9 cellular contexts compared by ENCODE assay signal in the genomic region with DNA sequence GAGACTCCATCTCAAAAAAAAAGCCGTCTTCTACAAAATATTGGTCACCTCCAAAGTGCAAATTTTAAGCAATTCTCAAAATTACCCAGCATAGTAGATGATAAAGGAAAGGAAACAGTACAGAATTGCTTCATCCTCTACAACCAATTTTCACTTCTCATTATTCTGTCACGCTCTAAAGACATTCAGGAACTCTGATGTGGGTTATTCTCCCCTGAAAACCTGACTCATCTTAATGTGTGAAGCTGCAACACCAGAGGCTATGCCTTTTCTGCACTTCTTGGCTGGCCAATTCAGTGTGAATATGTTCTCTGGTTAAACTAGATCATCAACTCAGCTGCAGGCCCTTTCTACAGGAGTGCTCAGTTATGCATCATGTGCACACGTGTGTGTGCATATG. TPM values are rescaled to one million over a fixed set of nuclear protein-coding genes. Genes with fewer than 3 reads are reported as not detected.
DNase-seq lines count a peak whose midpoint lies in the region; ATAC-seq and TF ChIP-seq lines count a peak whose summit lies in the region.
"Had no signal": no experiment of that assay in that cellular context is flagged by ENCODE, and none has a peak within 500 bp of the region (broad histone marks: within the 10 kb centered on the region; RNA-seq: fewer than 3 reads in every experiment).

No MANE protein-coding gene starts in this region.

- no peaks in the 10 kb centered on the region for H3K27me3 ChIP-seq in GM23338 (ENCODE audit: insufficient read depth)

- peak overlapping the region; percentile 73 for H3K27ac Mint-ChIP-seq in activated T-helper 2 cell treated with anti-CD3 and anti-CD28 coated beads, Interferon-gamma antibody, Interleukin-2, Interleukin-4, amounts not matched to agents 10 μg/mL and 5 μg/mL and 100 μg/mL, durations not matched to agents 14 hours and 24 hours and 36 hours
- H3K27ac Mint-ChIP-seq in GM23338, result no peak overlapping the region

- H4K20me1 ChIP-seq in GM23338 (replicated peaks; ENCODE audit: insufficient read depth), result no peaks in the 10 kb centered on the region

- CTCF ChIA-PET in GM10248 (lab: Yijun Ruan, JAX), result no interaction called here

- POLR2A ChIA-PET in GM10248 (lab: Yijun Ruan, JAX), result no interaction called here

- no peak overlapping the region for H3K27ac ChIP-seq in GM23338 (ENCODE audit: low read depth)

- DNase-seq in GM10248 (ENCODE audit: extremely low spot score) (peak; percentile 72), DMS153 treated with DMSO at 0.1 percent for 48 hours (lab: John Stamatoyannopoulos, UW; ENCODE audit: unreplicated experiment) (no peak), DMS153 (lab: John Stamatoyannopoulos, UW) (no peak), GM23338 (ENCODE audit: low spot score) (no peak)
- no peak for DNase-seq in activated T-helper 2 cell treated with anti-CD3 and anti-CD28 coated beads, Interferon-gamma antibody, Interleukin-2, Interleukin-4, amounts not matched to agents 10 μg/mL and 5 μg/mL and 100 μg/mL, durations not matched to agents 14 hours and 24 hours and 36 hours (ENCODE audit: low spot score)
- DNase-seq in stimulated activated naive CD8-positive, alpha-beta T cell treated with anti-CD3 and anti-CD28 coated beads, Interleukin-15, Interleukin-2, amounts not matched to agents 100 U/mL and 50 U/mL, for 24 hours, result peak; percentile 29

- H3K27me3 Mint-ChIP-seq in activated T-helper 2 cell treated with anti-CD3 and anti-CD28 coated beads, Interferon-gamma antibody, Interleukin-2, Interleukin-4, amounts not matched to agents 10 μg/mL and 5 μg/mL and 100 μg/mL, durations not matched to agents 14 hours and 24 hours and 36 hours (ENCODE audit: low read depth), result no peaks in the 10 kb centered on the region
- no peaks in the 10 kb centered on the region for H3K27me3 Mint-ChIP-seq in GM23338 (ENCODE audit: insufficient read depth, low read depth, poor library complexity)

- no peaks in the 10 kb centered on the region for H3K79me2 ChIP-seq in GM23338 (replicated peaks; ENCODE audit: insufficient read depth)

- H3K36me3 Mint-ChIP-seq in activated T-helper 2 cell treated with anti-CD3 and anti-CD28 coated beads, Interferon-gamma antibody, Interleukin-2, Interleukin-4, amounts not matched to agents 10 μg/mL and 5 μg/mL and 100 μg/mL, durations not matched to agents 14 hours and 24 hours and 36 hours (ENCODE audit: low read depth), result peaks cover 94% of the 10 kb centered on the region
- peaks cover 22% of the 10 kb centered on the region for H3K36me3 Mint-ChIP-seq in GM23338 (ENCODE audit: low read depth)

- H3K4me1 ChIP-seq in GM23338 (ENCODE audit: insufficient read depth), result no peaks in the 10 kb centered on the region

- H3K36me3 ChIP-seq in GM23338 (ENCODE audit: insufficient read depth), result peaks cover 3% of the 10 kb centered on the region; the same call in 1 of the 2 replicates

- peak overlapping the region; percentile 37 for H3K4me3 Mint-ChIP-seq in activated T-helper 2 cell treated with anti-CD3 and anti-CD28 coated beads, Interferon-gamma antibody, Interleukin-2, Interleukin-4, amounts not matched to agents 10 μg/mL and 5 μg/mL and 100 μg/mL, durations not matched to agents 14 hours and 24 hours and 36 hours (ENCODE audit: low read depth)
- H3K4me3 Mint-ChIP-seq in GM23338, result no peak overlapping the region

- intact Hi-C loops in activated T-helper 2 cell treated with anti-CD3 and anti-CD28 coated beads, Interferon-gamma antibody, Interleukin-2, Interleukin-4, amounts not matched to agents 10 μg/mL and 5 μg/mL and 100 μg/mL, durations not matched to agents 14 hours and 24 hours and 36 hours (cut with micrococcal nuclease), result loop anchor here (1.0 to 5.0 kb wide), 7 partner anchors 11 to 478 kb away; a partner anchor contains a TSS

- H3K9me3 Mint-ChIP-seq in activated T-helper 2 cell treated with anti-CD3 and anti-CD28 coated beads, Interferon-gamma antibody, Interleukin-2, Interleukin-4, amounts not matched to agents 10 μg/mL and 5 μg/mL and 100 μg/mL, durations not matched to agents 14 hours and 24 hours and 36 hours, result peaks cover 28% of the 10 kb centered on the region
- peaks cover 32% of the 10 kb centered on the region for H3K9me3 Mint-ChIP-seq in GM23338

- H3F3A ChIP-seq in GM23338 (replicated peaks; ENCODE audit: low read depth), result no peaks in the 10 kb centered on the region

- H3K4me2 ChIP-seq in GM23338, result no peak overlapping the region

- ATAC-seq in GM19455 (IDR thresholded peaks at IDR 0.05; ENCODE audit: unreplicated experiment), result peak; percentile 94
- peak; percentile 87 for ATAC-seq in HG03439 (IDR thresholded peaks at IDR 0.05; ENCODE audit: unreplicated experiment)
- peak; percentile 89 for ATAC-seq in stimulated activated naive CD8-positive, alpha-beta T cell treated with anti-CD3 and anti-CD28 coated beads, Interleukin-15, Interleukin-2, amounts not matched to agents 100 U/mL and 50 U/mL, for 24 hours
- ATAC-seq in GM23338, result no peak

- H2AFZ ChIP-seq in GM23338, result no peak overlapping the region

- TF ChIP-seq CTCF in GM10248 (IDR thresholded peaks at IDR 0.05; ENCODE audit: control extremely low read depth, extremely low read depth, low read depth, missing control alignments), result no peak
- no peak for TF ChIP-seq CTCF in GM23338 (conservative IDR thresholded peaks at IDR 0.05; ENCODE audit: low read depth in 2 of 2)

- H3K4me1 Mint-ChIP-seq in activated T-helper 2 cell treated with anti-CD3 and anti-CD28 coated beads, Interferon-gamma antibody, Interleukin-2, Interleukin-4, amounts not matched to agents 10 μg/mL and 5 μg/mL and 100 μg/mL, durations not matched to agents 14 hours and 24 hours and 36 hours (ENCODE audit: low read depth), result peaks cover 81% of the 10 kb centered on the region
- no peaks in the 10 kb centered on the region for H3K4me1 Mint-ChIP-seq in GM23338

- no peak overlapping the region for H3K4me3 ChIP-seq in GM23338

- peaks cover 5% of the 10 kb centered on the region; the same call in 1 of the 2 replicates for H3K9me2 ChIP-seq in GM23338 (ENCODE audit: insufficient read depth)

TF ChIP-seq in GM23338, 12 proteins besides CTCF, POLR2A, EP300 and RAD21 (continues in another document):
- TF ChIP-seq CREB1 (CRISPR knock-in tag; IDR thresholded peaks at IDR 0.05; ENCODE audit: low read depth) (no peak), EZH2phosphoT487 (IDR thresholded peaks at IDR 0.05; ENCODE audit: unreplicated experiment) (no peak), EZH2 (IDR thresholded peaks at IDR 0.05; ENCODE audit: low read depth, unreplicated experiment) (no peak), STAT1 (IDR thresholded peaks at IDR 0.05; ENCODE audit: unreplicated experiment) (no peak), POLR2AphosphoS5 (IDR thresholded peaks at IDR 0.05; ENCODE audit: low read depth) (no peak)
- TF ChIP-seq, protein P1, sequence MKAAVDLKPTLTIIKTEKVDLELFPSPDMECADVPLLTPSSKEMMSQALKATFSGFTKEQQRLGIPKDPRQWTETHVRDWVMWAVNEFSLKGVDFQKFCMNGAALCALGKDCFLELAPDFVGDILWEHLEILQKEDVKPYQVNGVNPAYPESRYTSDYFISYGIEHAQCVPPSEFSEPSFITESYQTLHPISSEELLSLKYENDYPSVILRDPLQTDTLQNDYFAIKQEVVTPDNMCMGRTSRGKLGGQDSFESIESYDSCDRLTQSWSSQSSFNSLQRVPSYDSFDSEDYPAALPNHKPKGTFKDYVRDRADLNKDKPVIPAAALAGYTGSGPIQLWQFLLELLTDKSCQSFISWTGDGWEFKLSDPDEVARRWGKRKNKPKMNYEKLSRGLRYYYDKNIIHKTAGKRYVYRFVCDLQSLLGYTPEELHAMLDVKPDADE (IDR thresholded peaks at IDR 0.05), result no peak

RNA-seq across cellular contexts. Expression of a gene that starts 11.0 kb away (rescaled TPM):
- 53.3 and 54.1 TPM in 2 replicates for total RNA-seq in activated T-helper 2 cell treated with anti-CD3 and anti-CD28 coated beads, Interferon-gamma antibody, Interleukin-2, Interleukin-4, amounts not matched to agents 10 μg/mL and 5 μg/mL and 100 μg/mL, durations not matched to agents 14 hours and 24 hours and 36 hours
- total RNA-seq in GM23338 (2014; rRNA removed; shearing (Covaris generic)), result 1.2 and 1.3 TPM in 2 replicates
- polyA plus RNA-seq in GM23338 (2016; fragmentation: Nextera tagmentation; extraction: Ambion mirVana), result 1.3 and 1.9 TPM in 2 replicates

RNA-seq across cellular contexts. Expression of a gene that starts 57.6 kb away (rescaled TPM):
- total RNA-seq in activated T-helper 2 cell treated with anti-CD3 and anti-CD28 coated beads, Interferon-gamma antibody, Interleukin-2, Interleukin-4, amounts not matched to agents 10 μg/mL and 5 μg/mL and 100 μg/mL, durations not matched to agents 14 hours and 24 hours and 36 hours, result 0.07 and 0.25 TPM in 2 replicates
- 0.23 TPM in 1 of 2 replicates, not detected in the other for total RNA-seq in GM23338 (2014; rRNA removed; shearing (Covaris generic))
- polyA plus RNA-seq in GM23338 (2016; fragmentation: Nextera tagmentation; extraction: Ambion mirVana), result 0.06 TPM in 1 of 2 replicates, not detected in the other
- total RNA-seq: fibroblast of lung had no signal

Comparison
In these comparisons a context has a peak if more than half of its experiments do, and no peak if none do; other contexts are left out.
1. DNase-seq: peak in GM10248 (single experiment) and stimulated activated naive CD8-positive, alpha-beta T cell treated with anti-CD3 and anti-CD28 coated beads, Interleukin-15, Interleukin-2, amounts not matched to agents 100 U/mL and 50 U/mL, for 24 hours (single experiment); none in activated T-helper 2 cell treated with anti-CD3 and anti-CD28 coated beads, Interferon-gamma antibody, Interleukin-2, Interleukin-4, amounts not matched to agents 10 μg/mL and 5 μg/mL and 100 μg/mL, durations not matched to agents 14 hours and 24 hours and 36 hours (single experiment), DMS153 treated with DMSO at 0.1 percent for 48 hours (single experiment), DMS153 (single experiment) and GM23338 (single experiment).
2. RNA of a gene that starts 11.0 kb away (total RNA-seq): 53.3 to 54.1 TPM in activated T-helper 2 cell treated with anti-CD3 and anti-CD28 coated beads, Interferon-gamma antibody, Interleukin-2, Interleukin-4, amounts not matched to agents 10 μg/mL and 5 μg/mL and 100 μg/mL, durations not matched to agents 14 hours and 24 hours and 36 hours; 1.2 to 1.3 TPM in GM23338; every median in the first group is over 10 times any median in the second.